In the genomic region with DNA sequence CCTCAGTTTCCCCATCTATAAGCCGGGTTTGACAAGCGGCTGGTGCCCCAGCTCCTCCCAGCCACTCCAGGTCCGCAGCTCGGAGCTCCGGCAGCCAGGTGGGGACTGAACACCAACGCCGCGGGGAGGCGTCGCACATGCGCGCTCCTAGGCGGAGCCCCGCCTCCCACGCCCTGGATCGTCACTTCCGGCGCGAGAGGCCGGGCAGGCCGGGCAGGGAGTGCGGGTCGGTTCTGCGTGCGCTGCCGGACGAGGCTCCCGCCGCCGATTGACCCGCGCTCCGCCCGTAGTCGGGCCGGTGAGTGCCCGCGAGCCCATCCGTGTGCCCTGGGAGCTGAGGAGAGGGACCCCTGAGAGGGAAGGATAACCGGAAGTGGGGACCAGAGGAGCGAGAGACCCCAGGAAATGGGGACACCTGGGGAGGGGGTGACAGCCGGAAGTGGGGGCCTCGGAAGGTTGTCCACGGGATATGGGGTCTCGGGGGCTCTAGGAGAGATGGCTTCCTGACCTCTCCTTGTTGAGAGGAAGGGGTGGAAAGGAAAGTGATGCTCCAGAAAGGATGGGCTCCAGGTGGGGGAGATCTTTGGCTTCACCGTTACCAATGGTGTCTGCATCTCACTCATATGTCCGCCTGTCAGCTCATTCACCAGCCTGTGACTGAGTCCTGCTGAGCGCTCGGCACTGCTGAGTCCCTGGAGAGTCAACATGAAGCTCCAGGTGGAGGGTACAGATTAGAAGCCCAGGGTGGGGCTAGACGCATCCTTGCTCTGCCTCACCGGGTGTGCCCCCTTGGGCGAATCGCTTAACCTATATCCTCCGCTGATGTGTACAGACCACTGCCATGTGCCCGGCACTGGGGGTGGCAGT, we compare ENCODE assay signal across 1 cellular context.
A peak's percentile ranks its signal among the peaks of the same experiment; 100 is the strongest.
TF ChIP-seq lines count a peak whose summit lies in the region.

Gene TTPAL (plus strand): TSS at position 181 of the 867 bp plus-strand sequence. CDS start 4,126 bp downstream, outside the sequence.

TF ChIP-seq in HepG2, 621 proteins besides CTCF, POLR2A, EP300 and RAD21 (continued from another document and continues in another):
- no peak for TF ChIP-seq ZNF597 (CRISPR knock-in tag; IDR thresholded peaks at IDR 0.05)
- TF ChIP-seq ZSCAN12 (CRISPR knock-in tag; IDR thresholded peaks at IDR 0.05), result peak; percentile 95; the same call in 1 of the 2 replicates
- no peak; the same call in 1 of the 2 replicates for TF ChIP-seq MTF2 (CRISPR knock-in tag; IDR thresholded peaks at IDR 0.05; ENCODE audit: borderline replicate concordance)
- TF ChIP-seq IRF2 (CRISPR knock-in tag; IDR thresholded peaks at IDR 0.05), result peak; percentile 90; the same call in 1 of the 2 replicates
- TF ChIP-seq MEIS2 (CRISPR knock-in tag; IDR thresholded peaks at IDR 0.05), result peak; percentile 64; the same call in 1 of the 2 replicates
- peak; percentile 99 for TF ChIP-seq SMYD3 (CRISPR knock-in tag; IDR thresholded peaks at IDR 0.05)
- 0 out of 2 replicates have a peak, but pooled peaks have one; percentile 34 for TF ChIP-seq ZFAT (CRISPR knock-in tag; conservative IDR thresholded peaks at IDR 0.05)
- no peak for TF ChIP-seq CHD2 (IDR thresholded peaks at IDR 0.05; ENCODE audit: low read depth, low read length)
- TF ChIP-seq BRD4 (CRISPR knock-in tag; IDR thresholded peaks at IDR 0.05), result peak; percentile 91
- TF ChIP-seq ZNF660 (CRISPR knock-in tag; IDR thresholded peaks at IDR 0.05; ENCODE audit: borderline replicate concordance, low read depth), result no peak; the same call in 1 of the 2 replicates
- TF ChIP-seq ZNF430 (CRISPR knock-in tag; IDR thresholded peaks at IDR 0.05), result peak; percentile 96
- TF ChIP-seq ZNF639 (CRISPR knock-in tag; conservative IDR thresholded peaks at IDR 0.05), result peak; percentile 93
- no peak for TF ChIP-seq FOSL1 (CRISPR knock-in tag; IDR thresholded peaks at IDR 0.05; ENCODE audit: borderline replicate concordance)
- peak; percentile 76; the same call in 1 of the 2 replicates for TF ChIP-seq CREBL2 (CRISPR knock-in tag; IDR thresholded peaks at IDR 0.05; ENCODE audit: borderline replicate concordance)
- peak; percentile 98 for TF ChIP-seq ZNF44 (CRISPR knock-in tag; IDR thresholded peaks at IDR 0.05)
- peak; percentile 84 for TF ChIP-seq ZNF264 (CRISPR knock-in tag; IDR thresholded peaks at IDR 0.05)
- TF ChIP-seq, protein P1, sequence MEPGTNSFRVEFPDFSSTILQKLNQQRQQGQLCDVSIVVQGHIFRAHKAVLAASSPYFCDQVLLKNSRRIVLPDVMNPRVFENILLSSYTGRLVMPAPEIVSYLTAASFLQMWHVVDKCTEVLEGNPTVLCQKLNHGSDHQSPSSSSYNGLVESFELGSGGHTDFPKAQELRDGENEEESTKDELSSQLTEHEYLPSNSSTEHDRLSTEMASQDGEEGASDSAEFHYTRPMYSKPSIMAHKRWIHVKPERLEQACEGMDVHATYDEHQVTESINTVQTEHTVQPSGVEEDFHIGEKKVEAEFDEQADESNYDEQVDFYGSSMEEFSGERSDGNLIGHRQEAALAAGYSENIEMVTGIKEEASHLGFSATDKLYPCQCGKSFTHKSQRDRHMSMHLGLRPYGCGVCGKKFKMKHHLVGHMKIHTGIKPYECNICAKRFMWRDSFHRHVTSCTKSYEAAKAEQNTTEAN (CRISPR knock-in tag; conservative IDR thresholded peaks at IDR 0.05), result peak; percentile 73; the same call in 1 of the 2 replicates
- no peak for TF ChIP-seq ARNT (IDR thresholded peaks at IDR 0.05)
- TF ChIP-seq MED13 (CRISPR knock-in tag; IDR thresholded peaks at IDR 0.05), result no peak; the same call in 1 of the 2 replicates
- TF ChIP-seq, protein P2, sequence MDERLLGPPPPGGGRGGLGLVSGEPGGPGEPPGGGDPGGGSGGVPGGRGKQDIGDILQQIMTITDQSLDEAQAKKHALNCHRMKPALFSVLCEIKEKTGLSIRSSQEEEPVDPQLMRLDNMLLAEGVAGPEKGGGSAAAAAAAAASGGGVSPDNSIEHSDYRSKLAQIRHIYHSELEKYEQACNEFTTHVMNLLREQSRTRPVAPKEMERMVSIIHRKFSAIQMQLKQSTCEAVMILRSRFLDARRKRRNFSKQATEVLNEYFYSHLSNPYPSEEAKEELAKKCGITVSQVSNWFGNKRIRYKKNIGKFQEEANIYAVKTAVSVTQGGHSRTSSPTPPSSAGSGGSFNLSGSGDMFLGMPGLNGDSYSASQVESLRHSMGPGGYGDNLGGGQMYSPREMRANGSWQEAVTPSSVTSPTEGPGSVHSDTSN (CRISPR knock-in tag; IDR thresholded peaks at IDR 0.05), result no peak
- TF ChIP-seq, protein P3, sequence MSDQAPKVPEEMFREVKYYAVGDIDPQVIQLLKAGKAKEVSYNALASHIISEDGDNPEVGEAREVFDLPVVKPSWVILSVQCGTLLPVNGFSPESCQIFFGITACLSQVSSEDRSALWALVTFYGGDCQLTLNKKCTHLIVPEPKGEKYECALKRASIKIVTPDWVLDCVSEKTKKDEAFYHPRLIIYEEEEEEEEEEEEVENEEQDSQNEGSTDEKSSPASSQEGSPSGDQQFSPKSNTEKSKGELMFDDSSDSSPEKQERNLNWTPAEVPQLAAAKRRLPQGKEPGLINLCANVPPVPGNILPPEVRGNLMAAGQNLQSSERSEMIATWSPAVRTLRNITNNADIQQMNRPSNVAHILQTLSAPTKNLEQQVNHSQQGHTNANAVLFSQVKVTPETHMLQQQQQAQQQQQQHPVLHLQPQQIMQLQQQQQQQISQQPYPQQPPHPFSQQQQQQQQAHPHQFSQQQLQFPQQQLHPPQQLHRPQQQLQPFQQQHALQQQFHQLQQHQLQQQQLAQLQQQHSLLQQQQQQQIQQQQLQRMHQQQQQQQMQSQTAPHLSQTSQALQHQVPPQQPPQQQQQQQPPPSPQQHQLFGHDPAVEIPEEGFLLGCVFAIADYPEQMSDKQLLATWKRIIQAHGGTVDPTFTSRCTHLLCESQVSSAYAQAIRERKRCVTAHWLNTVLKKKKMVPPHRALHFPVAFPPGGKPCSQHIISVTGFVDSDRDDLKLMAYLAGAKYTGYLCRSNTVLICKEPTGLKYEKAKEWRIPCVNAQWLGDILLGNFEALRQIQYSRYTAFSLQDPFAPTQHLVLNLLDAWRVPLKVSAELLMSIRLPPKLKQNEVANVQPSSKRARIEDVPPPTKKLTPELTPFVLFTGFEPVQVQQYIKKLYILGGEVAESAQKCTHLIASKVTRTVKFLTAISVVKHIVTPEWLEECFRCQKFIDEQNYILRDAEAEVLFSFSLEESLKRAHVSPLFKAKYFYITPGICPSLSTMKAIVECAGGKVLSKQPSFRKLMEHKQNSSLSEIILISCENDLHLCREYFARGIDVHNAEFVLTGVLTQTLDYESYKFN (CRISPR knock-in tag; conservative IDR thresholded peaks at IDR 0.05), result peak; percentile 78
- no peak for TF ChIP-seq RFX1 (IDR thresholded peaks at IDR 0.05)
- peak; percentile 83; the same call in 1 of the 2 replicates for TF ChIP-seq TIGD3 (CRISPR knock-in tag; IDR thresholded peaks at IDR 0.05; ENCODE audit: borderline replicate concordance)
- peak; percentile 61; the same call in 1 of the 2 replicates for TF ChIP-seq ZMYM3 (CRISPR knock-in tag; IDR thresholded peaks at IDR 0.05)
- no peak; the same call in 1 of the 2 replicates for TF ChIP-seq ZNF75D (CRISPR knock-in tag; IDR thresholded peaks at IDR 0.05; ENCODE audit: borderline replicate concordance)
- TF ChIP-seq, protein P4, sequence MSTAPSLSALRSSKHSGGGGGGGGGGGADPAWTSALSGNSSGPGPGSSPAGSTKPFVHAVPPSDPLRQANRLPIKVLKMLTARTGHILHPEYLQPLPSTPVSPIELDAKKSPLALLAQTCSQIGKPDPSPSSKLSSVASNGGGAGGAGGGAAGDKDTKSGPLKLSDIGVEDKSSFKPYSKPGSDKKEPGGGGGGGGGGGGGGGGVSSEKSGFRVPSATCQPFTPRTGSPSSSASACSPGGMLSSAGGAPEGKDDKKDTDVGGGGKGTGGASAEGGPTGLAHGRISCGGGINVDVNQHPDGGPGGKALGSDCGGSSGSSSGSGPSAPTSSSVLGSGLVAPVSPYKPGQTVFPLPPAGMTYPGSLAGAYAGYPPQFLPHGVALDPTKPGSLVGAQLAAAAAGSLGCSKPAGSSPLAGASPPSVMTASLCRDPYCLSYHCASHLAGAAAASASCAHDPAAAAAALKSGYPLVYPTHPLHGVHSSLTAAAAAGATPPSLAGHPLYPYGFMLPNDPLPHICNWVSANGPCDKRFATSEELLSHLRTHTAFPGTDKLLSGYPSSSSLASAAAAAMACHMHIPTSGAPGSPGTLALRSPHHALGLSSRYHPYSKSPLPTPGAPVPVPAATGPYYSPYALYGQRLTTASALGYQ (CRISPR knock-in tag; IDR thresholded peaks at IDR 0.05), result peak; percentile 58; the same call in 1 of the 2 replicates
- TF ChIP-seq ZNF30 (CRISPR knock-in tag; IDR thresholded peaks at IDR 0.05), result no peak
- TF ChIP-seq ZNF329 (CRISPR knock-in tag; IDR thresholded peaks at IDR 0.05; ENCODE audit: low read depth), result peak; percentile 82; the same call in 1 of the 2 replicates
- TF ChIP-seq ZNF709 (CRISPR knock-in tag; IDR thresholded peaks at IDR 0.05), result peak; percentile 97
- TF ChIP-seq ZNF3 (CRISPR knock-in tag; IDR thresholded peaks at IDR 0.05), result no peak; the same call in 1 of the 2 replicates
- peak; percentile 100 for TF ChIP-seq TARDBP (CRISPR knock-in tag; IDR thresholded peaks at IDR 0.05)
- TF ChIP-seq ZBTB25 (CRISPR knock-in tag; IDR thresholded peaks at IDR 0.05), result peak; percentile 65
- TF ChIP-seq SALL2 (CRISPR knock-in tag; IDR thresholded peaks at IDR 0.05), result peak; percentile 71; the same call in 1 of the 2 replicates
- no peak; the same call in 1 of the 2 replicates for TF ChIP-seq SNAPC4 (CRISPR knock-in tag; IDR thresholded peaks at IDR 0.05)
- peak; percentile 52; the same call in 1 of the 2 replicates for TF ChIP-seq PITX1 (CRISPR knock-in tag; IDR thresholded peaks at IDR 0.05)
